ENCODE assay signal across 8 cellular contexts in the genomic region with DNA sequence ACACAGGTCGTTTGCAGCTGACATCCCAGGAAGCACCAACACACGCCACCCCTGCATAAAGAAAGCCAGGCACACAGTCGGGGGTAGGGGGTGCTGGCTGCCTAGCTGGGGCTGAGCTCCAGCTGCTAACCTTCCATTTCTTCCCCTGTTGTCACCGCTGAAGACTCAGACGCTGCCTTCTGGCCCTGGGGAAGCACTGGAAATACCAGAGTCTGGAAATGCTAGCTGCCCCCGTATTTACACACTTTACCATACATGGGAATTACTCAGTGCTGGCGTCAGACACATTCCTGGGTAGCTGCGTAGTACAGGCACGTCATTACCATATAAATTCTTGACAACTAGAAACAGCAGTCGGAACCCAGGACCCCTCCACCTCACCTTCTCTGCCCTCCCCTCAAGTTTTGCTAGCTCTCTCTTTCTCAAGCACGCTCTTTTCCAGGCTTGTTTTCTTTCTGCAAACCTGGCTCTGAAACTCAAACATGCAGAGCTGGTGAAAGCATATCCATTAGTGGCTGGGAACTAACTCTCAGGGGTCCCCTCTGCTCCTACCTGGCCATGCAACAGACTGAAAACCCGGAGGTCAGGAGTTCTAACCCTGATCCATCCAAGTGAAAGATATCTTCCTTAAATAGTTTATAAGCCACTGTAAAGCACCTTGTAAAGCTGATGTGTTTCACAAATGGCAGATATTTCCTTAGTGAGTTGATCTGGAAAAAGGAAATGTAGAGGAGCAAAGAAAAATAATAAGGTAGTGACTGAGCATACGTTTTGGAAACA. TPM values are rescaled to one million over a fixed set of nuclear protein-coding genes. Genes with fewer than 3 reads are reported as not detected.
A peak's percentile ranks its signal among the peaks of the same experiment; 100 is the strongest.
DNase-seq lines count a peak whose midpoint lies in the region; ATAC-seq lines count a peak whose summit lies in the region.

No MANE protein-coding gene starts in this region.

- H3K4me2 ChIP-seq in mesenchymal stem cell (ENCODE audit: low read length, poor library complexity, severe bottlenecking) = peak overlapping the region; percentile 23

- H3K4ac ChIP-seq in mesenchymal stem cell (ENCODE audit: low read depth in 1 of 2, low read length in 2 of 2) = peak overlapping the region in 1 of 2 experiments; percentile 35

- ATAC-seq in HG02571 (IDR thresholded peaks at IDR 0.05; ENCODE audit: unreplicated experiment) (no peak), GM18502 (IDR thresholded peaks at IDR 0.05; ENCODE audit: poor library complexity, unreplicated experiment) (no peak)

- peaks cover 0 to under 1% of the 10 kb centered on the region in 2 experiments for H3K36me3 ChIP-seq in mesenchymal stem cell (ENCODE audit: control insufficient read depth in 1 of 2, insufficient read depth in 2 of 2, low read depth in 1 of 2, low read length in 2 of 2)

- no peak overlapping the region for H2BK120ac ChIP-seq in mesenchymal stem cell (ENCODE audit: low read depth, low read length)

- H3K79me1 ChIP-seq in mesenchymal stem cell (replicated peaks; ENCODE audit: low read length, poor library complexity, severe bottlenecking) = no peaks in the 10 kb centered on the region

- H3K4me3 ChIP-seq in mesenchymal stem cell (ENCODE audit: insufficient read depth in 1 of 2, low read depth in 1 of 2, low read length in 2 of 2) = peak overlapping the region in 1 of 2 experiments; percentile 49

- no peak overlapping the region for H4K91ac ChIP-seq in mesenchymal stem cell (ENCODE audit: low read length)

- H3K4me1 ChIP-seq in mesenchymal stem cell (ENCODE audit: control insufficient read depth, insufficient read depth, low read depth, low read length) = peaks cover 24% of the 10 kb centered on the region

- H4K8ac ChIP-seq in mesenchymal stem cell (ENCODE audit: low read length) = peak overlapping the region; percentile 1

- H2AK5ac ChIP-seq in mesenchymal stem cell (ENCODE audit: low read length, severe bottlenecking) = peak overlapping the region; percentile 86

- peak; percentile 98 for DNase-seq in A172 (ENCODE audit: low spot score)
- DNase-seq in M059J (ENCODE audit: low read depth) = peak; percentile 95
- DNase-seq in cerebellar cortex (ENCODE audit: low spot score) = peak; percentile 49
- peak; percentile 99 for DNase-seq in mesenchymal stem cell
- DNase-seq in NCI-H1436 treated with DMSO at 0.1 percent for 48 hours (lab: John Stamatoyannopoulos, UW) = no peak
- no peak for DNase-seq in SW480 (ENCODE audit: low spot score)

- WGBS in mesenchymal stem cell = 3% methylated on average over 12 of the region's 13 CpGs

- peak overlapping the region; percentile 23 for H2BK15ac ChIP-seq in mesenchymal stem cell (ENCODE audit: low read depth, poor library complexity, severe bottlenecking)

- peak overlapping the region; percentile 74 for H3K9ac ChIP-seq in mesenchymal stem cell (ENCODE audit: low read length)

- H2BK12ac ChIP-seq in mesenchymal stem cell (ENCODE audit: low read length in 2 of 2) = peak overlapping the region in 1 of 2 experiments; percentile 51

- H3K18ac ChIP-seq in mesenchymal stem cell (ENCODE audit: low read depth in 1 of 2, low read length in 2 of 2) = peak overlapping the region; percentile 65 to 76

- peak overlapping the region; percentile 61 for H2BK5ac ChIP-seq in mesenchymal stem cell (ENCODE audit: low read depth, low read length, poor library complexity, severe bottlenecking)

- no peak overlapping the region for H3K14ac ChIP-seq in mesenchymal stem cell (ENCODE audit: low read length in 2 of 2)

- H3K23ac ChIP-seq in mesenchymal stem cell (ENCODE audit: low read length in 2 of 2) = peak overlapping the region in 1 of 2 experiments; percentile 43

- H2AFZ ChIP-seq in mesenchymal stem cell (ENCODE audit: low read depth, low read length) = no peak overlapping the region

- peak overlapping the region; percentile 97 for H3K27ac ChIP-seq in mesenchymal stem cell (ENCODE audit: low read length, poor library complexity, severe bottlenecking)

- no peaks in the 10 kb centered on the region for H3K9me3 ChIP-seq in mesenchymal stem cell (ENCODE audit: control insufficient read depth, low read length)

- no peaks in the 10 kb centered on the region for H3K27me3 ChIP-seq in mesenchymal stem cell (ENCODE audit: control insufficient read depth in 1 of 2, insufficient read depth in 1 of 2, low read length in 2 of 2)

RNA-seq across cellular contexts. Expression of a gene that starts 3.3 kb away (rescaled TPM):
- 573 and 611 TPM in 2 replicates for total RNA-seq in A172 (2014; rRNA removed; shearing (Covaris generic))
- 565 and 854 TPM in 2 replicates for total RNA-seq in M059J (2014; rRNA removed; shearing (Covaris generic))
- polyA plus RNA-seq in mesenchymal stem cell (2013, experiment 1 of 2) = 86.6 TPM
- polyA plus RNA-seq in mesenchymal stem cell (2013, experiment 2 of 2) = 85.7 TPM

RNA-seq across cellular contexts. Expression of a gene that starts 34.6 kb away (rescaled TPM):
- 96.2 and 133 TPM in 2 replicates for total RNA-seq in A172 (2014; rRNA removed; shearing (Covaris generic))
- total RNA-seq in M059J (2014; rRNA removed; shearing (Covaris generic)) = 7.6 and 17.3 TPM in 2 replicates
- 42.7 TPM for polyA plus RNA-seq in mesenchymal stem cell (2013, experiment 1 of 2)
- 42.7 TPM for polyA plus RNA-seq in mesenchymal stem cell (2013, experiment 2 of 2)

RNA-seq across cellular contexts. Expression of a gene that starts 35.3 kb away (rescaled TPM):
- total RNA-seq in A172 (2014; rRNA removed; shearing (Covaris generic)) = 29.7 and 40.3 TPM in 2 replicates
- 16.3 and 43.1 TPM in 2 replicates for total RNA-seq in M059J (2014; rRNA removed; shearing (Covaris generic))
- polyA plus RNA-seq in mesenchymal stem cell (2013, experiment 1 of 2) = 51.4 TPM
- polyA plus RNA-seq in mesenchymal stem cell (2013, experiment 2 of 2) = 45.4 TPM

Comparison
In these comparisons a context has a peak if more than half of its experiments do, and no peak if none do; other contexts are left out.
1. DNase-seq: peak in A172 (single experiment), M059J (single experiment), cerebellar cortex (single experiment) and mesenchymal stem cell (single experiment); none in NCI-H1436 treated with DMSO at 0.1 percent for 48 hours (single experiment) and SW480 (single experiment).